ENCODE assay signal across 17 cellular contexts in the genomic region with DNA sequence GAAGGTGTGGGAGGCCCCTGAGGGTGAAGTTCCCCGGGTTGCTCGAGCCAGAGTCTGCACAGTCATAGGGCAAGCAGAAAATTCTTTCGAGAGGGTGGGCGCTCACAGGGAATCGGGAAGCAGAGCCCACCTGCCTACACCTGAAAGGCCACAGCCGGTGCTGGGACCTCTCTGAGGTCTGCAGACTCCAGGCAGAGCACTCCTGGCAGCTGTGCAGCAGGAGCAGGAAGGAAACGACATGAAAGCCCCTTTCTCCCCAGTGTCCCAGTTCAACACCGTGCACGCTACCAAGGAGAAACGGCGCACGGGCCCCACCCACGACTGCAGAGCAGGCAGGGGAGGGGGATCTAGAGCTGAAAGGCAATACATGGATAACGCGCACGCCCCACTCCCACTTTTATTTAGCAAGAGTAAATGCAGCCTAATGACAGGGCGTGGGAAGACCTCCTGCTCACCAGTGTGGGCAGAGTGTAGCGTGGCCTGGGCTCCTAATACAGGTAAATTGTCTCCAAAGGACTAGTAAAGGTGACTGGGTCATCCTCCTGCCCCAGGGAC.
"Had no signal": no experiment of that assay in that cellular context is flagged by ENCODE, and none has a peak within 500 bp of the region (broad histone marks: within the 10 kb centered on the region; RNA-seq: fewer than 3 reads in every experiment).

No MANE protein-coding gene starts in this region.

- H3K27me3 Mint-ChIP-seq: activated naive CD8-positive, alpha-beta T cell; activated T-cell treated with anti-CD3 and anti-CD28 coated beads, Interleukin-2, amount 50 U/mL, for 24 hours; stimulated activated naive B cell treated with anti-CD40 and anti-IgM and Interleukin-4, amounts not matched to agents 10 μg/mL and 1 μg/mL and 100 μg/mL, for 72 hours had no signal

- H3K36me3 Mint-ChIP-seq: activated naive CD8-positive, alpha-beta T cell; natural killer cell had no signal

- ATAC-seq: activated CD4-positive, CD25-positive, alpha-beta regulatory T cell treated with anti-CD3 and anti-CD28 coated beads, Interleukin-2, amount 50 U/mL, for 24 hours; natural killer cell; psoas muscle; sciatic nerve; stimulated activated naive B cell treated with anti-CD40 and anti-IgM and Interleukin-4, amounts not matched to agents 10 μg/mL and 1 μg/mL and 100 μg/mL, for 72 hours had no signal

- H3K27ac Mint-ChIP-seq: activated naive CD8-positive, alpha-beta T cell; activated T-cell treated with anti-CD3 and anti-CD28 coated beads, Interleukin-2, amount 50 U/mL, for 24 hours; natural killer cell; stimulated activated naive B cell treated with anti-CD40 and anti-IgM and Interleukin-4, amounts not matched to agents 10 μg/mL and 1 μg/mL and 100 μg/mL, for 72 hours had no signal

- H3K4me3 ChIP-seq: heart left ventricle, psoas muscle, spleen, upper lobe of left lung had no signal

- H3K4me1 ChIP-seq: psoas muscle had no signal

- H3K4me3 Mint-ChIP-seq: activated naive CD8-positive, alpha-beta T cell; activated T-cell treated with anti-CD3 and anti-CD28 coated beads, Interleukin-2, amount 50 U/mL, for 24 hours; natural killer cell; stimulated activated naive B cell treated with anti-CD40 and anti-IgM and Interleukin-4, amounts not matched to agents 10 μg/mL and 1 μg/mL and 100 μg/mL, for 72 hours had no signal

- DNase-seq: activated CD4-positive, alpha-beta T cell treated with anti-CD3 and anti-CD28 coated beads, Interleukin-2, amount 50 U/mL, for 4 hours; activated gamma-delta T cell; activated T-cell treated with anti-CD3 and anti-CD28 coated beads, Interleukin-2, amount 50 U/mL, for 24 hours; effector CD4-positive, alpha-beta T cell; natural killer cell; psoas muscle; spleen; stimulated activated CD4-positive, alpha-beta T cell treated with anti-CD3 and anti-CD28 coated beads, Interleukin-1b, Interleukin-23, amount 100 ng/mL, for 48 hours; stimulated activated naive B cell treated with anti-CD40 and anti-IgM and Interleukin-4, amounts not matched to agents 10 μg/mL and 1 μg/mL and 100 μg/mL, for 72 hours had no signal

- FAIRE-seq: colon, frontal cortex, islet of Langerhans had no signal

- H3K27me3 ChIP-seq: heart left ventricle, spleen, upper lobe of left lung had no signal

- H3K27ac ChIP-seq: psoas muscle had no signal

- H3K9me3 Mint-ChIP-seq: activated T-cell treated with anti-CD3 and anti-CD28 coated beads, Interleukin-2, amount 50 U/mL, for 24 hours; natural killer cell; stimulated activated naive B cell treated with anti-CD40 and anti-IgM and Interleukin-4, amounts not matched to agents 10 μg/mL and 1 μg/mL and 100 μg/mL, for 72 hours had no signal

- H3K9me3 ChIP-seq: heart left ventricle, psoas muscle, spleen, upper lobe of left lung had no signal
